Comparison of ENCODE assay signal across 9 cellular contexts in the genomic region with DNA sequence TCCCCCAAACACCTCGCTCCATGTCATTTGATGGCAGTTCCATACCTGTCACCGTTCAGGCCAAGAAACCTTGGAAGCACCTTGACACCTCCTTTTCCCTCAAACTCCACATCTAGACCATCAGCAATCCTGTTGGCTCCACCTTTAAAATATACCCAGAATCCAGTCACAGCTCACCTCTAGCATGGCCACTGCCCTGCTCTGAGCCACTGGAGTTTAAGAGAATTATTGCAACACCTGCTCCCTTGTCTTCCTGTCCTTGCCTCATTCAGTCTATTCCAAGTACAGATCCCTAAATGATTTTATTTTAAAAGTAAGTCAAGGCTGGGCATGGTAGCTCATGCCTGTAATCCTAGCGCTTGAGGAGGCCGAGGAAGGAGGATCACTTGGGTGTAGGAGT.
"Had no signal": no experiment of that assay in that cellular context is flagged by ENCODE, and none has a peak within 500 bp of the region (broad histone marks: within the 10 kb centered on the region; RNA-seq: fewer than 3 reads in every experiment).

No MANE protein-coding gene starts in this region.

- H3K27ac ChIP-seq: cardiac muscle cell, heart right ventricle had no signal

- H3K27me3 ChIP-seq: cardiac muscle cell, heart right ventricle had no signal

- H3K4me3 ChIP-seq: cardiac muscle cell, heart right ventricle had no signal

- H3K36me3 ChIP-seq: cardiac muscle cell, heart right ventricle had no signal

- H3K9me3 ChIP-seq: heart right ventricle had no signal

- DNase-seq: activated gamma-delta T cell; activated naive CD8-positive, alpha-beta T cell treated with anti-CD3 and anti-CD28 coated beads for 36 hours; activated T-cell treated with anti-CD3 and anti-CD28 coated beads, Interleukin-2, amount 50 U/mL, for 24 hours; anterior cingulate cortex; heart right ventricle; islet precursor cell; stimulated activated CD4-positive, alpha-beta T cell treated with anti-CD3 and anti-CD28 coated beads, Interleukin-2, amount 100 ng/mL, for 48 hours; stimulated activated naive CD8-positive, alpha-beta T cell treated with anti-CD3 and anti-CD28 coated beads, Interleukin-15, Interleukin-2, amounts not matched to agents 100 U/mL and 50 U/mL, for 24 hours had no signal
